Comparison of ENCODE assay signal across 11 cellular contexts in the genomic region with DNA sequence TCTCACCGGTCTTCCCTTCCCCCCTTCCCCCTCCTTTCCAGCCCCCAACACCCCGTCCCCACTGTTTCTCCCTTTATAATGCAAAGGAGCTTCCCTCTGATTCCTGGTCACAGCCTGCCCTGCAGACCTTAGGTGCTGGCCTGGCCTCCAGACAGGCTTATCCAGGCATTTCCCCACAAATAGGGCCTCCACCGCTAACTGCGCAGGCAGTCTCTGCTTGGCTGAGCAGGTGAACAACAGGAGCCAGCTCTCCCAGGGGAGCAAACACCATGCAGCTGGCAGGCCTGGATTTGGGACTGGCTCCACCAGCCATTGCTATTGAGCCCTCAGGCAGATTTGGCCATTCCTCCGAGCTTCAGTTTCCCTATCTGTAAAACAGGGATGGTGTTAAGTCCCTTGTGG. TPM values are rescaled to one million over a fixed set of nuclear protein-coding genes. Genes with fewer than 3 reads are reported as not detected.
DNase-seq lines count a peak whose midpoint lies in the region; ATAC-seq, FAIRE-seq and TF ChIP-seq lines count a peak whose summit lies in the region.
"Had no signal": no experiment of that assay in that cellular context is flagged by ENCODE, and none has a peak within 500 bp of the region (broad histone marks: within the 10 kb centered on the region; RNA-seq: fewer than 3 reads in every experiment).

No MANE protein-coding gene starts in this region.

- no peak overlapping the region for H3K4me3 ChIP-seq in breast epithelium
- H3K4me3 ChIP-seq in mammary epithelial cell (replicated peaks in 1 of 3; ENCODE audit: insufficient read depth in 1 of 3, low read depth in 2 of 3, low read length in 3 of 3) = no peak overlapping the region
- H3K4me3 ChIP-seq in iPS-15b (ENCODE audit: low read depth, low read length) = peak overlapping the region; percentile 23
- no peak overlapping the region for H3K4me3 ChIP-seq in upper lobe of left lung
- H3K4me3 ChIP-seq: thoracic aorta had no signal

- peak; percentile 26 to 57 for DNase-seq in breast epithelium (ENCODE audit: low spot score in 2 of 2)
- no peak for DNase-seq in mammary epithelial cell
- peak; percentile 84 for DNase-seq in NCI-H2171 (lab: John Stamatoyannopoulos, UW)
- DNase-seq in upper lobe of left lung = no peak
- no peak for DNase-seq in HTR-8/SVneo (ENCODE audit: insufficient read length, low spot score)
- no peak for DNase-seq in Ammon's horn (ENCODE audit: low spot score)

- no peak overlapping the region for H2AFZ ChIP-seq in mammary epithelial cell (ENCODE audit: low read depth, low read length)

- no TSS peak for BruUV-seq in mammary epithelial cell (replicated peaks; lab: Mats Ljungman, UMichigan)

- intact Hi-C loops in breast epithelium (cut with DNase I; ENCODE audit: low total_unique reads) (no loop called here), mammary epithelial cell (cut with micrococcal nuclease) (loop anchor here (10.0 kb wide), 1 partner anchor 231 kb away; no protein-coding TSS in a partner anchor)

- H3K9me3 ChIP-seq in breast epithelium (no peaks in the 10 kb centered on the region), mammary epithelial cell (replicated peaks; ENCODE audit: insufficient read depth, low read length) (no peaks in the 10 kb centered on the region), iPS-15b (ENCODE audit: control insufficient read depth, insufficient read depth, low read length) (no peaks in the 10 kb centered on the region), upper lobe of left lung (no peaks in the 10 kb centered on the region)
- H3K9me3 ChIP-seq: thoracic aorta had no signal

- no peaks in the 10 kb centered on the region for H4K20me1 ChIP-seq in mammary epithelial cell (ENCODE audit: insufficient read depth, low read length)

- no peaks in the 10 kb centered on the region for H3K79me2 ChIP-seq in mammary epithelial cell (ENCODE audit: insufficient read depth, low read length)

- FAIRE-seq in HTR-8/SVneo (lab: Jason Lieb, UNC) = no peak

- H3K9ac ChIP-seq in mammary epithelial cell (ENCODE audit: insufficient read depth, low read length) (no peak overlapping the region), iPS-15b (ENCODE audit: low read depth, low read length) (peak overlapping the region; percentile 9)

- WGBS in mammary epithelial cell (ENCODE audit: low coverage, missing lambda C conversion rate) = 85% methylated on average over 3 of the region's 5 CpGs
- WGBS in upper lobe of left lung, 2 donors = 81 to 86% methylated on average over 5 of the region's 5 CpGs

- dilution Hi-C loops in mammary epithelial cell (cut with HindIII; ENCODE audit: low sequenced_read_pairs) = no loop called here

- no peak for TF ChIP-seq POLR2A in breast epithelium (IDR thresholded peaks at IDR 0.05)
- TF ChIP-seq POLR2A in upper lobe of left lung (IDR thresholded peaks at IDR 0.05) = no peak

- in situ Hi-C loops in mammary epithelial cell (cut with MboI; ENCODE audit: low sequenced_read_pairs in 2 of 2) = no loop called here

- H3K27me3 ChIP-seq in breast epithelium = no peaks in the 10 kb centered on the region
- H3K27me3 ChIP-seq in mammary epithelial cell (ENCODE audit: insufficient read depth, low read length) = no peaks in the 10 kb centered on the region
- H3K27me3 ChIP-seq in iPS-15b (ENCODE audit: control insufficient read depth, insufficient read depth, low read length) = no peaks in the 10 kb centered on the region
- H3K27me3 ChIP-seq in upper lobe of left lung = no peaks in the 10 kb centered on the region

- CTCF ChIA-PET in mammary epithelial cell (lab: Charles Lee; ENCODE audit: low non-redundant PET) = interaction anchor here (0.5 kb wide), 1 partner anchor 46 kb away, joined by 5 read pairs; no protein-coding TSS in a partner anchor

- H3K4me2 ChIP-seq in mammary epithelial cell (ENCODE audit: insufficient read depth, low read depth, low read length) = no peak overlapping the region

- no peak for ATAC-seq in upper lobe of left lung (ENCODE audit: low FRiP score in 2 of 2)
- no peak for ATAC-seq in GM18520 (IDR thresholded peaks at IDR 0.05; ENCODE audit: unreplicated experiment)

- H3K36me3 ChIP-seq in breast epithelium (no peaks in the 10 kb centered on the region), mammary epithelial cell (ENCODE audit: insufficient read depth, low read length) (no peaks in the 10 kb centered on the region), iPS-15b (ENCODE audit: control insufficient read depth, insufficient read depth, low read length) (no peaks in the 10 kb centered on the region), upper lobe of left lung (no peaks in the 10 kb centered on the region)
- H3K36me3 ChIP-seq: thoracic aorta had no signal

- no peak for TF ChIP-seq CTCF in breast epithelium (IDR thresholded peaks at IDR 0.05)
- no peak for TF ChIP-seq CTCF in mammary epithelial cell (conservative IDR thresholded peaks at IDR 0.05 in 1 of 2, IDR thresholded peaks at IDR 0.05 in 1 of 2; ENCODE audit: extremely low read depth in 1 of 2, insufficient read depth in 1 of 2, low read depth in 1 of 2, low read length in 2 of 2)
- TF ChIP-seq CTCF in upper lobe of left lung (IDR thresholded peaks at IDR 0.05) = no peak

- peaks cover 0 to 6% of the 10 kb centered on the region in 2 donors for H3K4me1 ChIP-seq in breast epithelium
- peaks cover 3% of the 10 kb centered on the region for H3K4me1 ChIP-seq in mammary epithelial cell (ENCODE audit: insufficient read depth, low read length)
- peaks cover 37% of the 10 kb centered on the region for H3K4me1 ChIP-seq in iPS-15b (ENCODE audit: control insufficient read depth, insufficient read depth, low read length)
- H3K4me1 ChIP-seq in upper lobe of left lung = peaks cover 40 to 59% (median 47%) of the 10 kb centered on the region in 4 donors

- H3K27ac ChIP-seq in breast epithelium = peak overlapping the region; percentile 68 to 82
- H3K27ac ChIP-seq in mammary epithelial cell (ENCODE audit: insufficient read depth, low read depth, low read length) = no peak overlapping the region
- H3K27ac ChIP-seq in upper lobe of left lung = peak overlapping the region; percentile 81 to 90 (median 86)

- TF ChIP-seq EP300 in upper lobe of left lung (IDR thresholded peaks at IDR 0.05) = no peak

RNA-seq across cellular contexts. Expression of gene SMIM41, which starts 46.0 kb away (rescaled TPM):
- 1 to 10 TPM in 1 of 3 donors, not detected in 2; 1.3 TPM for total RNA-seq in breast epithelium
- total RNA-seq in mammary epithelial cell = under 1 TPM in 1 of 2 donors, not detected in 1; 0.17 TPM
- polyA plus RNA-seq in mammary epithelial cell = not detected
- polyA minus RNA-seq in mammary epithelial cell = not detected
- 10 to 100 TPM in 4 of 6 donors, 1 to 10 TPM in 2; 4.7 to 25.1 (median 15.4) TPM for total RNA-seq in upper lobe of left lung
- total RNA-seq: glomerular endothelial cell; T-helper 2 cell treated with Interferon-gamma antibody and Interleukin-4, amounts not matched to agents 100 ng/mL and 5 ng/mL, for 36 hours had no signal

RNA-seq across cellular contexts. Expression of gene ATG101, which starts 55.7 kb away (rescaled TPM):
- 10 to 100 TPM; 35.0 to 54.2 (median 39.7) TPM for total RNA-seq in breast epithelium
- 10 to 100 TPM; 44.8 to 59.4 TPM for total RNA-seq in mammary epithelial cell
- 90.8 TPM for polyA plus RNA-seq in mammary epithelial cell
- polyA minus RNA-seq in mammary epithelial cell = 36.4 TPM
- total RNA-seq in upper lobe of left lung = 10 to 100 TPM; 17.8 to 74.8 (median 35.9) TPM

Comparison
In these comparisons a context has a peak if more than half of its experiments do, and no peak if none do; other contexts are left out.
1. DNase-seq: peak in breast epithelium (2 of 2) and NCI-H2171 (single experiment); none in mammary epithelial cell (single experiment), upper lobe of left lung (0 of 2), HTR-8/SVneo (single experiment) and Ammon's horn (single experiment).